In genomic region chr12:121392325-121392716, GRCh38 we compare ENCODE assay signal across 24 cellular contexts. TPM values are rescaled to one million over a fixed set of nuclear protein-coding genes. Genes with fewer than 3 reads are reported as not detected.
DNase-seq lines count a peak whose midpoint lies in the region; ATAC-seq and TF ChIP-seq lines count a peak whose summit lies in the region.
"Had no signal": no experiment of that assay in that cellular context is flagged by ENCODE, and none has a peak within 500 bp of the region (broad histone marks: within the 10 kb centered on the region; RNA-seq: fewer than 3 reads in every experiment).

No MANE protein-coding gene starts in this region.

- H3K4me1 Mint-ChIP-seq in activated CD4-positive, alpha-beta T cell treated with anti-CD3 and anti-CD28 coated beads, Interleukin-2, amount 10 ng/mL, durations not matched to agents 7 days and 5 days: peaks cover 18% of the 10 kb centered on the region
- peaks cover 28% of the 10 kb centered on the region for H3K4me1 Mint-ChIP-seq in HFFc6 (ENCODE audit: low read depth)

- TF ChIP-seq POLR2A in spleen (IDR thresholded peaks at IDR 0.05): no peak

- CTCF ChIA-PET in activated CD4-positive, alpha-beta T cell treated with anti-CD3 and anti-CD28 coated beads, Interleukin-2, amount 10 ng/mL, durations not matched to agents 7 days and 5 days (lab: Charles Lee): interaction anchor here (1.1 to 1.7 kb wide), 2 partner anchors 13 to 59 kb away, joined by 3 to 9 read pairs; no protein-coding TSS in a partner anchor

- intact Hi-C loops in spleen (cut with DNase I; ENCODE audit: low total_unique reads): no loop called here

- H3K27me3 ChIP-seq in adipocyte (replicated peaks; ENCODE audit: control insufficient read depth, insufficient read depth, low read length): no peaks in the 10 kb centered on the region
- no peaks in the 10 kb centered on the region for H3K27me3 ChIP-seq in spleen (replicated peaks in 1 of 7)
- H3K27me3 ChIP-seq: BLaER1 treated with 17β-estradiol and CSF1 and Interleukin-3, amounts not matched to agents 10 nM and 100 nM; dorsolateral prefrontal cortex; heart right ventricle had no signal

- H3K27ac ChIP-seq in spleen: peak overlapping the region in 7 of 8 donors; percentile 22 to 73 (median 48)
- H3K27ac ChIP-seq: dorsolateral prefrontal cortex, psoas muscle had no signal

- H3K36me3 ChIP-seq in adipocyte (ENCODE audit: control insufficient read depth, insufficient read depth, low read length, severe bottlenecking) (no peaks in the 10 kb centered on the region), spleen (no peaks in the 10 kb centered on the region)
- H3K36me3 ChIP-seq: BLaER1 treated with 17β-estradiol and CSF1 and Interleukin-3, amounts not matched to agents 10 nM and 100 nM; heart right ventricle had no signal

- peak overlapping the region; percentile 82 for H3K27ac Mint-ChIP-seq in activated CD4-positive, alpha-beta T cell treated with anti-CD3 and anti-CD28 coated beads, Interleukin-2, amount 10 ng/mL, durations not matched to agents 7 days and 5 days
- peak overlapping the region; percentile 74; the same call in 1 of the 2 replicates for H3K27ac Mint-ChIP-seq in HFFc6
- H3K27ac Mint-ChIP-seq: activated B cell treated with CpG ODN at 0.5 μM for 24 hours, H9 had no signal

- TF ChIP-seq CTCF in HFFc6 (IDR thresholded peaks at IDR 0.05) (no peak), spleen (IDR thresholded peaks at IDR 0.05 in 8 of 11, conservative IDR thresholded peaks at IDR 0.05 in 3 of 11) (no peak)

- H3K36me3 Mint-ChIP-seq in activated CD4-positive, alpha-beta T cell treated with anti-CD3 and anti-CD28 coated beads, Interleukin-2, amount 10 ng/mL, durations not matched to agents 7 days and 5 days (ENCODE audit: low read depth): peaks cover 2% of the 10 kb centered on the region
- H3K36me3 Mint-ChIP-seq in HFFc6 (ENCODE audit: low read depth): no peaks in the 10 kb centered on the region
- H3K36me3 Mint-ChIP-seq: activated naive CD4-positive, alpha-beta T cell treated with anti-CD3 and anti-CD28 coated beads, Interleukin-2, amount 50 U/mL, for 24 hours; memory B cell had no signal

- ATAC-seq in GM18907 (IDR thresholded peaks at IDR 0.05; ENCODE audit: unreplicated experiment): no peak
- ATAC-seq: psoas muscle had no signal

- H3K4me1 ChIP-seq in adipocyte (ENCODE audit: control insufficient read depth, insufficient read depth, low read length): no peaks in the 10 kb centered on the region
- peaks cover 0 to 12% (median 3%) of the 10 kb centered on the region in 6 donors for H3K4me1 ChIP-seq in spleen
- H3K4me1 ChIP-seq: Caco-2, psoas muscle had no signal

- peak overlapping the region; percentile 75 for H3K9ac ChIP-seq in adipocyte (ENCODE audit: low read length)
- H3K9ac ChIP-seq: BLaER1 treated with 17β-estradiol and CSF1 and Interleukin-3, amounts not matched to agents 10 nM and 100 nM had no signal

- POLR2A ChIA-PET in activated CD4-positive, alpha-beta T cell treated with anti-CD3 and anti-CD28 coated beads, Interleukin-2, amount 10 ng/mL, durations not matched to agents 7 days and 5 days (lab: Charles Lee): interaction anchor here (1.7 kb wide), 1 partner anchor 8 kb away, joined by 9 read pairs; the partner anchor contains the start of gene RNF34

- no peaks in the 10 kb centered on the region for H3K27me3 Mint-ChIP-seq in activated CD4-positive, alpha-beta T cell treated with anti-CD3 and anti-CD28 coated beads, Interleukin-2, amount 10 ng/mL, durations not matched to agents 7 days and 5 days
- H3K27me3 Mint-ChIP-seq in HFFc6 (ENCODE audit: insufficient read depth): no peaks in the 10 kb centered on the region
- H3K27me3 Mint-ChIP-seq: activated B cell treated with CpG ODN at 0.5 μM for 24 hours; activated naive CD4-positive, alpha-beta T cell treated with anti-CD3 and anti-CD28 coated beads, Interleukin-2, amount 50 U/mL, for 24 hours; central memory CD8-positive, alpha-beta T cell; memory B cell had no signal

- no peak for DNase-seq in activated CD4-positive, alpha-beta T cell treated with anti-CD3 and anti-CD28 coated beads, Interleukin-2, amount 10 ng/mL, durations not matched to agents 7 days and 5 days
- no peak for DNase-seq in activated CD4-positive, alpha-beta T cell treated with anti-CD3 and anti-CD28 coated beads, Interleukin-2, amount 50 U/mL, for 48 hours
- DNase-seq in HFFc6 (no peak), adipocyte (ENCODE audit: low read depth) (no peak), spleen (no peak), anterior cingulate cortex (lab: John Stamatoyannopoulos, UW) (no peak)
- no peak for DNase-seq in stimulated activated CD4-positive, alpha-beta T cell treated with anti-CD3 and anti-CD28 coated beads, Interleukin-15, amount 100 ng/mL, for 24 hours
- DNase-seq: activated B cell treated with CpG ODN at 0.5 μM for 24 hours, Caco-2, DMS79, dorsolateral prefrontal cortex, H9, Karpas-422, NCI-H187, NCI-H226, NCI-H774, nucleus accumbens, psoas muscle had no signal

- H3K9me3 ChIP-seq in adipocyte (ENCODE audit: control insufficient read depth, low read length): no peaks in the 10 kb centered on the region
- no peaks in the 10 kb centered on the region for H3K9me3 ChIP-seq in spleen
- H3K9me3 ChIP-seq: BLaER1 treated with 17β-estradiol and CSF1 and Interleukin-3, amounts not matched to agents 10 nM and 100 nM; Caco-2; heart right ventricle; psoas muscle had no signal

- WGBS in spleen, 5 donors: 93 to 97% (median 95%) methylated on average over 3 of the region's 3 CpGs

- peak overlapping the region; percentile 78 for H3K4me3 ChIP-seq in adipocyte (ENCODE audit: low read length)
- H3K4me3 ChIP-seq in spleen: peak overlapping the region in 1 of 8 donors; percentile 38
- H3K4me3 ChIP-seq: BLaER1 treated with 17β-estradiol and CSF1 and Interleukin-3, amounts not matched to agents 10 nM and 100 nM had no signal

- H3K9me3 Mint-ChIP-seq in activated CD4-positive, alpha-beta T cell treated with anti-CD3 and anti-CD28 coated beads, Interleukin-2, amount 10 ng/mL, durations not matched to agents 7 days and 5 days: peaks cover 5% of the 10 kb centered on the region
- H3K9me3 Mint-ChIP-seq in HFFc6: no peaks in the 10 kb centered on the region
- H3K9me3 Mint-ChIP-seq: activated B cell treated with CpG ODN at 0.5 μM for 24 hours; activated naive CD4-positive, alpha-beta T cell treated with anti-CD3 and anti-CD28 coated beads, Interleukin-2, amount 50 U/mL, for 24 hours; central memory CD8-positive, alpha-beta T cell; H9; memory B cell had no signal

- H3K4me3 Mint-ChIP-seq in activated CD4-positive, alpha-beta T cell treated with anti-CD3 and anti-CD28 coated beads, Interleukin-2, amount 10 ng/mL, durations not matched to agents 7 days and 5 days: no peak overlapping the region
- H3K4me3 Mint-ChIP-seq in HFFc6: peak overlapping the region; percentile 77
- H3K4me3 Mint-ChIP-seq: H9 had no signal

RNA-seq across cellular contexts. Expression of gene RNF34, which starts 7.6 kb away (rescaled TPM):
- total RNA-seq in activated CD4-positive, alpha-beta T cell treated with anti-CD3 and anti-CD28 coated beads, Interleukin-2, amount 10 ng/mL, durations not matched to agents 7 days and 5 days: 10 to 100 TPM; 83.5 to 90.2 TPM
- total RNA-seq in HFFc6 (2021; fragmentation: NEBNext Ultra II Directional; extraction: Animal tissue kit (Norgen Biotek cat#: 25700)): 10 to 100 TPM; 33.1 to 41.6 (median 39.0) TPM
- total RNA-seq in spleen: 10 to 100 TPM; 47.3 to 62.6 (median 57.5) TPM
- polyA plus RNA-seq in spleen: 10 to 100 TPM; 20.8 to 31.6 (median 23.3) TPM

RNA-seq across cellular contexts. Expression of gene ANAPC5, which starts 40.1 kb away (rescaled TPM):
- total RNA-seq in activated CD4-positive, alpha-beta T cell treated with anti-CD3 and anti-CD28 coated beads, Interleukin-2, amount 10 ng/mL, durations not matched to agents 7 days and 5 days: 100 to 1,000 TPM; 140 TPM
- 100 to 1,000 TPM in 1 of 6 experiments, 10 to 100 TPM in 5; 84.5 to 103 (median 93.5) TPM for total RNA-seq in HFFc6 (2021; fragmentation: NEBNext Ultra II Directional; extraction: Animal tissue kit (Norgen Biotek cat#: 25700))
- 100 to 1,000 TPM in 6 of 7 donors, 10 to 100 TPM in 1; 97.5 to 162 (median 139) TPM for total RNA-seq in spleen
- polyA plus RNA-seq in spleen: 100 to 1,000 TPM; 117 to 185 (median 145) TPM
